Comparison of ENCODE assay signal across 29 cellular contexts in the genomic region with DNA sequence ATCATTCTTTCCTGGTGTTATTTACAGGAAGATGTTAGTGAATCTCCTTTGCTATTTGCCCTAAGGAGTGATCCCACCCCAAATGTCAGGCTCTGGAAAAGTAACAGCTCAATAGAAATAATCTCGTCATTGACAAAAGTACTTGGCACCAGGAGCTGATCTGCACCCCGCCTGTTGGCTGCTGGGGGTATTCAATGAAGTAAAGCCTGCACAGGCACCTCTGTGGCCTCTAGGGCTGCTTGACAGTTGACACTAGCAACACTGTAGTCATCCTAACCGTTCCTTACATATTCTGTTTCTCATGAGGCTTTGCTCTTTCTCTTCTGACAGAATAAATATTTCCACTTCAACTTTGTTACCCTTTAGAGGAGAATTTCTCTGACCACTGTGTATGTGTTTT.
"Had no signal": no experiment of that assay in that cellular context is flagged by ENCODE, and none has a peak within 500 bp of the region (broad histone marks: within the 10 kb centered on the region; RNA-seq: fewer than 3 reads in every experiment).

No MANE protein-coding gene starts in this region.

- ATAC-seq: effector memory CD8-positive, alpha-beta T cell; left lung; lower lobe of right lung; mucosa of descending colon; pancreas; stimulated activated naive B cell treated with anti-CD40 and anti-IgM and Interleukin-4, amounts not matched to agents 10 μg/mL and 1 μg/mL and 100 μg/mL, for 72 hours had no signal

- H3K4me3 Mint-ChIP-seq: activated B cell treated with CpG ODN at 0.5 μM for 24 hours; activated T-helper 1 cell treated with anti-CD3 and anti-CD28 coated beads, Interleukin-12 subunit alpha, Interleukin-12 subunit beta, Interleukin-2, Interleukin-4 antibody, amounts not matched to agents 30 ng/mL and 10 ng/mL and 1 ng/mL, durations not matched to agents 14 hours and 24 hours and 36 hours; effector memory CD8-positive, alpha-beta T cell; nephron progenitor cell; stimulated activated naive B cell treated with anti-CD40 and anti-IgM and Interleukin-4, amounts not matched to agents 10 μg/mL and 1 μg/mL and 100 μg/mL, for 72 hours; T-helper 1 cell treated with Interleukin-12 subunit alpha and Interleukin-12 subunit beta and Interleukin-4 antibody, amounts not matched to agents 30 μg/mL and 1 μg/mL, for 36 hours had no signal

- H3K27ac Mint-ChIP-seq: activated B cell treated with CpG ODN at 0.5 μM for 24 hours; activated T-helper 1 cell treated with anti-CD3 and anti-CD28 coated beads, Interleukin-12 subunit alpha, Interleukin-12 subunit beta, Interleukin-2, Interleukin-4 antibody, amounts not matched to agents 30 ng/mL and 10 ng/mL and 1 ng/mL, durations not matched to agents 14 hours and 24 hours and 36 hours; nephron progenitor cell; stimulated activated naive B cell treated with anti-CD40 and anti-IgM and Interleukin-4, amounts not matched to agents 10 μg/mL and 1 μg/mL and 100 μg/mL, for 72 hours; T-helper 1 cell treated with Interleukin-12 subunit alpha and Interleukin-12 subunit beta and Interleukin-4 antibody, amounts not matched to agents 30 μg/mL and 1 μg/mL, for 36 hours had no signal

- H3K9me3 Mint-ChIP-seq: activated B cell treated with CpG ODN at 0.5 μM for 24 hours; activated T-helper 1 cell treated with anti-CD3 and anti-CD28 coated beads, Interleukin-12 subunit alpha, Interleukin-12 subunit beta, Interleukin-2, Interleukin-4 antibody, amounts not matched to agents 30 ng/mL and 10 ng/mL and 1 ng/mL, durations not matched to agents 14 hours and 24 hours and 36 hours; effector memory CD8-positive, alpha-beta T cell; nephron progenitor cell; stimulated activated naive B cell treated with anti-CD40 and anti-IgM and Interleukin-4, amounts not matched to agents 10 μg/mL and 1 μg/mL and 100 μg/mL, for 72 hours; T-helper 1 cell treated with Interleukin-12 subunit alpha and Interleukin-12 subunit beta and Interleukin-4 antibody, amounts not matched to agents 30 μg/mL and 1 μg/mL, for 36 hours had no signal

- H3K27me3 Mint-ChIP-seq: activated B cell treated with CpG ODN at 0.5 μM for 24 hours; effector memory CD8-positive, alpha-beta T cell; stimulated activated naive B cell treated with anti-CD40 and anti-IgM and Interleukin-4, amounts not matched to agents 10 μg/mL and 1 μg/mL and 100 μg/mL, for 72 hours had no signal

- DNase-seq: activated B cell treated with CpG ODN at 0.5 μM for 24 hours; activated CD8-positive, alpha-beta memory T cell treated with anti-CD3 and anti-CD28 coated beads for 24 hours; activated effector memory CD4-positive, alpha-beta T cell treated with anti-CD3 and anti-CD28 coated beads, Interleukin-2, amount 50 U/mL, for 16 hours; activated naive CD4-positive, alpha-beta T cell treated with anti-CD3 and anti-CD28 coated beads, Interleukin-2, amount 50 U/mL, for 16 hours; amniotic stem cell; brain microvascular endothelial cell; effector memory CD8-positive, alpha-beta T cell; foreskin fibroblast; head of caudate nucleus; hypothalamus; left lung; lower lobe of right lung; mesenchymal stem cell; mucosa of descending colon; nephron progenitor cell; nucleus accumbens; pancreas; retina; sigmoid colon; small intestine; stimulated activated CD4-positive, alpha-beta T cell treated with anti-CD3 and anti-CD28 coated beads, Interleukin-4, amount 100 ng/mL, for 24 hours; stimulated activated CD8-positive, alpha-beta memory T cell treated with anti-CD3 and anti-CD28 coated beads, Interleukin-4, amount 100 ng/mL, for 48 hours; stimulated activated naive B cell treated with anti-CD40 and anti-IgM and Interleukin-4, amounts not matched to agents 10 μg/mL and 1 μg/mL and 100 μg/mL, for 72 hours; stomach; T1000; thyroid gland; upper lobe of left lung had no signal
